16 cellular contexts compared by ENCODE assay signal in genomic region chr17:80446645-80447405, GRCh38. TPM values are rescaled to one million over a fixed set of nuclear protein-coding genes. Genes with fewer than 3 reads are reported as not detected.
DNase-seq lines count a peak whose midpoint lies in the region; ATAC-seq and TF ChIP-seq lines count a peak whose summit lies in the region.
"Had no signal": no experiment of that assay in that cellular context is flagged by ENCODE, and none has a peak within 500 bp of the region (broad histone marks: within the 10 kb centered on the region; RNA-seq: fewer than 3 reads in every experiment).

No MANE protein-coding gene starts in this region.

- no peak overlapping the region for H3K14ac ChIP-seq in IMR-90 (replicated peaks; ENCODE audit: low read depth, low read length)

- TF ChIP-seq RAD21 in IMR-90 (IDR thresholded peaks at IDR 0.05; ENCODE audit: low read length), result no peak

- no peak for TF ChIP-seq POLR2A in IMR-90 (IDR thresholded peaks at IDR 0.05; ENCODE audit: low read depth, low read length)

- no peaks in the 10 kb centered on the region for H3K9me3 ChIP-seq in IMR-90 (ENCODE audit: control insufficient read depth, insufficient read depth, low read length)
- H3K9me3 ChIP-seq: left lung, sigmoid colon had no signal

- no peak overlapping the region for H3K4me3 ChIP-seq in IMR-90 (ENCODE audit: insufficient read depth, low read depth, low read length)
- H3K4me3 ChIP-seq: left lung, sigmoid colon had no signal

- 0 out of 2 replicates have a peak, but pooled peaks have one; percentile 13 for ATAC-seq in IMR-90 (ENCODE audit: low read depth)
- no peak for ATAC-seq in GM21381 (IDR thresholded peaks at IDR 0.05; ENCODE audit: unreplicated experiment)
- ATAC-seq in HG03432 (IDR thresholded peaks at IDR 0.05; ENCODE audit: unreplicated experiment), result no peak
- no peak for ATAC-seq in HG03095 (IDR thresholded peaks at IDR 0.05; ENCODE audit: unreplicated experiment)
- ATAC-seq: activated T-helper 17 cell treated with anti-CD3 and anti-CD28 coated beads, Interleukin-2, amount 50 U/mL, for 72 hours; left lung had no signal

- no peaks in the 10 kb centered on the region for H3K36me3 ChIP-seq in IMR-90 (ENCODE audit: control insufficient read depth, insufficient read depth, low read length)
- H3K36me3 ChIP-seq: left lung, sigmoid colon had no signal

- H4K5ac ChIP-seq in IMR-90 (ENCODE audit: low read depth, low read length), result no peak overlapping the region

- no peak overlapping the region for H3K27ac ChIP-seq in IMR-90 (ENCODE audit: insufficient read depth, low read length)
- H3K27ac ChIP-seq: left lung, sigmoid colon had no signal

- H2AK5ac ChIP-seq in IMR-90 (ENCODE audit: low read depth, low read length), result no peak overlapping the region

- intact Hi-C loops in IMR-90 (cut with micrococcal nuclease), result no loop called here

- no peak overlapping the region for H4K91ac ChIP-seq in IMR-90 (ENCODE audit: insufficient read depth, low read depth, low read length)

- no peaks in the 10 kb centered on the region; the same call in 1 of the 2 replicates for H4K20me1 ChIP-seq in IMR-90 (ENCODE audit: insufficient read depth, low read length)

- in situ Hi-C loops in IMR-90 (cut with MboI; ENCODE audit: low sequenced_read_pairs), result no loop called here

- WGBS in IMR-90 (ENCODE audit: extremely low coverage in 2 of 2, insufficient read length in 1 of 2), 2 experiments, result 80% methylated on average over 1 of the region's 12 CpGs; no CpG with 5 or more reads in 1 of the 2 experiments

- H3K9me1 ChIP-seq in IMR-90 (ENCODE audit: insufficient read depth, low read length), result peaks cover 6% of the 10 kb centered on the region; the same call in 1 of the 2 replicates

- no peak overlapping the region for H3K23ac ChIP-seq in IMR-90 (ENCODE audit: low read depth, low read length)

- no peak overlapping the region for H2BK5ac ChIP-seq in IMR-90 (ENCODE audit: low read depth, low read length, poor library complexity, severe bottlenecking)

- no peak overlapping the region for H4K8ac ChIP-seq in IMR-90 (ENCODE audit: low read depth in 2 of 2, low read length in 2 of 2)

- no peak overlapping the region for H3K18ac ChIP-seq in IMR-90 (ENCODE audit: low read depth, low read length)

- H3K4ac ChIP-seq in IMR-90 (ENCODE audit: low read depth, low read length), result no peak overlapping the region

- H3K9ac ChIP-seq in IMR-90 (ENCODE audit: low read depth, low read length), result no peak overlapping the region

- no TSS peak for BruUV-seq in IMR-90 (replicated peaks; lab: Mats Ljungman, UMichigan)

- peaks cover 20% of the 10 kb centered on the region for H3K4me1 ChIP-seq in IMR-90 (ENCODE audit: control insufficient read depth, insufficient read depth, low read length)
- H3K4me1 ChIP-seq: left lung had no signal

- H2BK15ac ChIP-seq in IMR-90 (ENCODE audit: low read depth, low read length), result no peak overlapping the region

- CTCF ChIA-PET in IMR-90 (lab: Yijun Ruan, JAX), result no interaction called here

- H2AK9ac ChIP-seq in IMR-90 (replicated peaks; ENCODE audit: low read depth, low read length, poor library complexity), result no peak overlapping the region

- H3K56ac ChIP-seq in IMR-90 (ENCODE audit: extremely low read depth, insufficient read depth, low read length), result no peak overlapping the region

- H3K4me2 ChIP-seq in IMR-90 (ENCODE audit: low read depth, low read length), result no peak overlapping the region

- dilution Hi-C loops in IMR-90 (cut with HindIII; ENCODE audit: low sequenced_read_pairs, unreplicated experiment), result no loop called here

- H2AFZ ChIP-seq in IMR-90 (replicated peaks; ENCODE audit: low read length, poor library complexity), result no peak overlapping the region

- H2BK120ac ChIP-seq in IMR-90 (ENCODE audit: low read depth, low read length), result no peak overlapping the region

- TF ChIP-seq CTCF in IMR-90 (conservative IDR thresholded peaks at IDR 0.05; ENCODE audit: low read depth, low read length), result no peak

- peak; percentile 5 for DNase-seq in COLO668 (lab: John Stamatoyannopoulos, UW; ENCODE audit: unreplicated experiment)
- peak; percentile 58 for DNase-seq in IMR-90
- peak; percentile 5 for DNase-seq in amniotic epithelial cell (ENCODE audit: low read depth)
- DNase-seq in iris pigment epithelial cell (ENCODE audit: low read depth), result peak; percentile 30
- DNase-seq in RPMI8226, result no peak
- DNase-seq: foreskin melanocyte; Kasumi-1; left lung; NCI-H1417 treated with DMSO at 0.1 percent for 48 hours; NCI-H510A; sigmoid colon; stimulated activated CD4-positive, alpha-beta T cell treated with anti-CD3 and anti-CD28 coated beads, Interleukin-1b, Interleukin-23, amount 100 ng/mL, for 48 hours had no signal

- no peak overlapping the region for H2BK20ac ChIP-seq in IMR-90 (ENCODE audit: low read depth, low read length)

- H3K27me3 ChIP-seq in IMR-90 (ENCODE audit: control insufficient read depth, insufficient read depth, low read length), result peaks cover 11% of the 10 kb centered on the region; the same call in 1 of the 2 replicates
- H3K27me3 ChIP-seq: left lung, sigmoid colon had no signal

- 0 out of 4 replicates have a peak, but pooled peaks cover 0 to 5% of the 10 kb centered on the region in 2 experiments for H3K79me1 ChIP-seq in IMR-90 (ENCODE audit: low read depth in 1 of 2, low read length in 2 of 2)

- POLR2A ChIA-PET in IMR-90 (lab: Charles Lee; ENCODE audit: unreplicated experiment), result no interaction called here

TF ChIP-seq in IMR-90, 13 proteins besides CTCF, POLR2A, EP300 and RAD21:
- no peak for TF ChIP-seq BHLHE40 (IDR thresholded peaks at IDR 0.05; ENCODE audit: low read depth, low read length)
- TF ChIP-seq MAZ (IDR thresholded peaks at IDR 0.05; ENCODE audit: borderline replicate concordance, low read depth, low read length), result peak; percentile 35; the same call in 1 of the 2 replicates
- TF ChIP-seq MAFK (IDR thresholded peaks at IDR 0.05; ENCODE audit: low read depth, low read length), result no peak
- TF ChIP-seq MXI1 (IDR thresholded peaks at IDR 0.05; ENCODE audit: borderline replicate concordance, low read depth, low read length), result no peak
- TF ChIP-seq RFX5 (IDR thresholded peaks at IDR 0.05; ENCODE audit: low read depth, low read length), result no peak
- TF ChIP-seq RCOR1 (IDR thresholded peaks at IDR 0.05; ENCODE audit: insufficient replicate concordance, low read length), result no peak
- no peak for TF ChIP-seq CHD1 (IDR thresholded peaks at IDR 0.05; ENCODE audit: low read depth, low read length)
- TF ChIP-seq FOS (IDR thresholded peaks at IDR 0.05; ENCODE audit: low read depth, low read length), result peak; percentile 11; the same call in 1 of the 2 replicates

RNA-seq across cellular contexts. Expression of gene NPTX1, which starts 29.6 kb away (rescaled TPM):
- 20.8 and 23.3 TPM in 2 replicates for total RNA-seq in IMR-90 (2012; rRNA removed)
- polyA plus RNA-seq in IMR-90 (2012; rRNA removed), result 39.5 and 47.0 TPM in 2 replicates
- 40.9 and 41.7 TPM in 2 replicates for polyA plus RNA-seq in IMR-90 (2012; cell fraction: cytosol; rRNA removed)
- 52.2 and 63.8 TPM in 2 replicates for polyA plus RNA-seq in IMR-90 (2012; cell fraction: nucleus; rRNA removed; ENCODE audit: low replicate concordance)

RNA-seq across cellular contexts. Expression of gene ENDOV, which starts 31.9 kb away (rescaled TPM):
- total RNA-seq in IMR-90 (2012; rRNA removed), result 9.4 and 15.1 TPM in 2 replicates
- 30.3 and 33.4 TPM in 2 replicates for polyA plus RNA-seq in IMR-90 (2012; rRNA removed)
- polyA plus RNA-seq in IMR-90 (2012; cell fraction: cytosol; rRNA removed), result 42.5 and 47.9 TPM in 2 replicates
- 50.0 and 67.2 TPM in 2 replicates for polyA plus RNA-seq in IMR-90 (2012; cell fraction: nucleus; rRNA removed; ENCODE audit: low replicate concordance)
